In the genomic region with DNA sequence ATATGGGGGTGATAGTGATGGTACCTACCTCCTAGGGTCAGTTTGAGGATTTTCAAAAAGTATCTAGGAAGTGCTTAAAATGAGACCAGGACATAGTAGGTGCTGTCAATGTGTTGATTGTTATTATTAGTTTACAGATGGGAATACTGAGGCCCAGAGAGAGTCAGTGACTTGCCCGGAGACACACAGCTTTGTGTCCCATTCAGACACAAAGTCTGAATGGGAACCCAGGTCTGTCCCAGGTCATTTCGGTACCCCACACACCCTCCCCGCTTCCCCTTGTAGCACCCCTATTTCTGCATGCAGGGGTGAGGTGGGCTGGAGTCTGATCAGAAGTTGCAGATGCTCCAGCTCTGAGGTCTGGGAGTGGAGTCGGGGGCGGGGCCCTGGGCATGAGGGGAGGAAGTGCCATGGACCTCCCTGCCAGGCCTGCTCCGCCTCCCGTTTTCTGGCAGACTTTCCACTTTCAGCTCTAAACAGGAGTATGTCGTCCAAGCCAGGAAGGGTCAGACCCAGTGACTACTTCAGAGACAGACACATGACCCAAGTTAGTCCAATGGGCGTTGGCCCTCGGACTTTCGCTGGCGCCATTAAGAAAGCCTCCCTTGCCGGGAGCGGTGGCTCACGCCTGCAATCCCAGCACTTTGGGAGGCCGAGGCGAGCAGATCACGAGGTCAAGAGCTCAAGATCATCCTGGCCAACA, we compare ENCODE assay signal across 9 cellular contexts. TPM values are rescaled to one million over a fixed set of nuclear protein-coding genes. Genes with fewer than 3 reads are reported as not detected.
A peak's percentile ranks its signal among the peaks of the same experiment; 100 is the strongest.
DNase-seq lines count a peak whose midpoint lies in the region; ATAC-seq lines count a peak whose summit lies in the region.
"Had no signal": no experiment of that assay in that cellular context is flagged by ENCODE, and none has a peak within 500 bp of the region (broad histone marks: within the 10 kb centered on the region; RNA-seq: fewer than 3 reads in every experiment).

No MANE protein-coding gene starts in this region.

- peaks cover 31 to 52% (median 48%) of the 10 kb centered on the region in 7 donors for H3K4me1 Mint-ChIP-seq in naive thymus-derived CD4-positive, alpha-beta T cell

- DNase-seq in ELF-1 (ENCODE audit: low read depth, low spot score) = peak; percentile 73
- DNase-seq in amniotic epithelial cell (ENCODE audit: low read depth) = peak; percentile 52
- DNase-seq in naive thymus-derived CD4-positive, alpha-beta T cell = no peak
- DNase-seq in NCI-H1092 treated with DMSO at 0.1 percent for 48 hours (lab: John Stamatoyannopoulos, UW) = no peak
- DNase-seq: activated effector memory CD4-positive, alpha-beta T cell treated with Interleukin-2 at 50 U/mL for 16 hours; DMS79 treated with DMSO at 0.1 percent for 48 hours had no signal

- H3K36me3 ChIP-seq in naive thymus-derived CD4-positive, alpha-beta T cell (ENCODE audit: control insufficient read depth in 2 of 3, insufficient read depth in 3 of 3, low read length in 3 of 3) = no peaks in the 10 kb centered on the region

- H3K27ac ChIP-seq in naive thymus-derived CD4-positive, alpha-beta T cell (ENCODE audit: low read depth, low read length) = no peak overlapping the region

- CTCF ChIA-PET in naive thymus-derived CD4-positive, alpha-beta T cell (lab: Charles Lee) = interaction anchor here (0.8 to 2.6 kb wide), 4 partner anchors 21 to 86 kb away, joined by 3 to 7 read pairs (median 3); no protein-coding TSS in a partner anchor

- H3K9me3 Mint-ChIP-seq in naive thymus-derived CD4-positive, alpha-beta T cell = no peaks in the 10 kb centered on the region

- ATAC-seq in naive thymus-derived CD4-positive, alpha-beta T cell = no peak
- ATAC-seq in HG03159 (IDR thresholded peaks at IDR 0.05; ENCODE audit: unreplicated experiment) (no peak), GM21381 (IDR thresholded peaks at IDR 0.05; ENCODE audit: unreplicated experiment) (no peak)

- no peak overlapping the region for H3K4me3 ChIP-seq in naive thymus-derived CD4-positive, alpha-beta T cell (ENCODE audit: low read length)
- H3K4me3 ChIP-seq: tibial nerve had no signal

- peaks cover 9 to 33% of the 10 kb centered on the region in 2 donors for H3K4me1 ChIP-seq in naive thymus-derived CD4-positive, alpha-beta T cell (ENCODE audit: control insufficient read depth in 2 of 2, insufficient read depth in 2 of 2, low read length in 2 of 2)

- intact Hi-C loops in naive thymus-derived CD4-positive, alpha-beta T cell (cut with micrococcal nuclease) = no loop called here

- POLR2A ChIA-PET in naive thymus-derived CD4-positive, alpha-beta T cell (lab: Charles Lee) = interaction anchor here (1.4 to 1.5 kb wide), 2 partner anchors 21 to 49 kb away, joined by 3 to 4 read pairs; no protein-coding TSS in a partner anchor

- H3K27ac Mint-ChIP-seq in naive thymus-derived CD4-positive, alpha-beta T cell = peak overlapping the region in 6 of 9 donors; percentile 7 to 83 (median 52)

- no peaks in the 10 kb centered on the region for H3K27me3 ChIP-seq in naive thymus-derived CD4-positive, alpha-beta T cell (ENCODE audit: control insufficient read depth in 2 of 2, insufficient read depth in 2 of 2, low read length in 2 of 2)
- H3K27me3 ChIP-seq: tibial nerve had no signal

- no peaks in the 10 kb centered on the region for H3K9me3 ChIP-seq in naive thymus-derived CD4-positive, alpha-beta T cell (ENCODE audit: control insufficient read depth in 2 of 3, low read length in 3 of 3)
- H3K9me3 ChIP-seq: tibial nerve had no signal

- peak overlapping the region in 3 of 10 donors; percentile 1 to 51 (median 15) for H3K4me3 Mint-ChIP-seq in naive thymus-derived CD4-positive, alpha-beta T cell

- peaks cover 0 to 5% (median 0%) of the 10 kb centered on the region in 5 donors for H3K36me3 Mint-ChIP-seq in naive thymus-derived CD4-positive, alpha-beta T cell

- peaks cover 0 to 9% (median 0%) of the 10 kb centered on the region in 5 donors for H3K27me3 Mint-ChIP-seq in naive thymus-derived CD4-positive, alpha-beta T cell

RNA-seq across cellular contexts. Expression of gene DBN1, which starts 3.2 kb away (rescaled TPM):
- total RNA-seq in naive thymus-derived CD4-positive, alpha-beta T cell = 1 to 10 TPM; 1.2 to 8.8 (median 5.7) TPM
- 1 to 10 TPM in 1 of 2 donors, under 1 TPM in 1; 0.64 to 2.2 TPM for polyA plus RNA-seq in naive thymus-derived CD4-positive, alpha-beta T cell

RNA-seq across cellular contexts. Expression of gene PDLIM7, which starts 20.7 kb away (rescaled TPM):
- 10 to 100 TPM in 3 of 5 experiments, 1 to 10 TPM in 2; 4.1 to 63.2 (median 11.9) TPM for total RNA-seq in naive thymus-derived CD4-positive, alpha-beta T cell
- 1 to 10 TPM; 2.7 to 4.5 TPM for polyA plus RNA-seq in naive thymus-derived CD4-positive, alpha-beta T cell

RNA-seq across cellular contexts. Expression of gene PRR7, which starts 30.1 kb away (rescaled TPM):
- total RNA-seq in naive thymus-derived CD4-positive, alpha-beta T cell = 10 to 100 TPM in 2 of 5 experiments, 1 to 10 TPM in 3; 6.4 to 31.8 (median 6.8) TPM
- 10 to 100 TPM; 11.7 to 19.4 TPM for polyA plus RNA-seq in naive thymus-derived CD4-positive, alpha-beta T cell

RNA-seq across cellular contexts. Expression of gene DOK3, which starts 32.9 kb away (rescaled TPM):
- total RNA-seq in naive thymus-derived CD4-positive, alpha-beta T cell = 10 to 100 TPM in 1 of 5 experiments, 1 to 10 TPM in 4; 2.4 to 67.1 (median 6.0) TPM
- polyA plus RNA-seq in naive thymus-derived CD4-positive, alpha-beta T cell = under 1 TPM; 0.09 to 0.25 TPM

RNA-seq across cellular contexts. Expression of gene DDX41, which starts 40.1 kb away (rescaled TPM):
- total RNA-seq in naive thymus-derived CD4-positive, alpha-beta T cell = 100 to 1,000 TPM in 1 of 5 experiments, 10 to 100 TPM in 4; 65.8 to 126 (median 76.1) TPM
- polyA plus RNA-seq in naive thymus-derived CD4-positive, alpha-beta T cell = 10 to 100 TPM; 39.2 to 54.6 TPM

Comparison
In these comparisons a context has a peak if more than half of its experiments do, and no peak if none do; other contexts are left out.
1. DNase-seq: peak in ELF-1 (single experiment) and amniotic epithelial cell (single experiment); none in naive thymus-derived CD4-positive, alpha-beta T cell (0 of 9) and NCI-H1092 treated with DMSO at 0.1 percent for 48 hours (single experiment).